ENCODE assay signal across 10 cellular contexts in the genomic region with DNA sequence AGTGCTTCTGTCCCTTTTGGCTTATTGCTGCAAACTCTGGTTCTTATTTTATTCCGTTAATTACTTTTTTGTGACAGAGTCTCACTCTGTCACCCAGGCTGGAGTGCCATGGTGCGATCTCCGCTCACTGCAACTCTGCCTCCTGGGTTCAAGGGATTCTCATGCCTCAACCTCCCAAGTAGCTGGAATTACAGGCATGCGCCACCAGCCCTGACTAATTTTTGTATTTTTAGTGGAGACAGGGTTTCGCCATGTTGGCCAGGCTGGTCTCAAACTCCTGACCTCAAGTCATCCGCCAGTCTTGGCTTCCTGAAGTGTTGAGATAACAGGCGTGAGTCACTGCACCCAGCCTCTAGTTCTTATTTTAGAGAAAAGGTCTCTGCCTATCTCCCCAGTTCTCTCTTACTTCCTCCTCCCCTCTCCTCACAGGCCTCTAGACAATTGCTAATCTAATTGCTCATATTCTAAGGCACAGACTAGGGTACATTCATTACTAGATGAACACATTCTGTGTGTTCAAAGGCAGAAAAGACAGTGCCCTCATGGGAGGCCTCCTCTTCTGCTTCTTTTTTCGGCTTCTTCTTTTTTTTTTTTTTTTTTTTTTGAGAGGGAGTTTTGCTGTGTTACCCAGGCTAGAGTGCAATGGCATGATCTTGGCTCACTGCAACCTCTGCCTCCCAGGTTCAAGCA. TPM values are rescaled to one million over a fixed set of nuclear protein-coding genes. Genes with fewer than 3 reads are reported as not detected.
DNase-seq lines count a peak whose midpoint lies in the region; ATAC-seq, FAIRE-seq and TF ChIP-seq lines count a peak whose summit lies in the region.
"Had no signal": no experiment of that assay in that cellular context is flagged by ENCODE, and none has a peak within 500 bp of the region (broad histone marks: within the 10 kb centered on the region; RNA-seq: fewer than 3 reads in every experiment).

No MANE protein-coding gene starts in this region.

- H3K9me3 Mint-ChIP-seq in naive thymus-derived CD4-positive, alpha-beta T cell, result peaks cover 0 to 3% (median 0%) of the 10 kb centered on the region in 11 donors

- DNase-seq in Daoy (ENCODE audit: low read depth) (peak; percentile 66), NOMO-1 treated with DMSO at 0.1 percent for 48 hours (lab: John Stamatoyannopoulos, UW; ENCODE audit: unreplicated experiment) (peak; percentile 95), K562 (ENCODE audit: extremely low read depth in 1 of 4, low spot score in 3 of 4) (peak; percentile 67 to 95 (median 76)), superior temporal gyrus (ENCODE audit: extremely low spot score) (no peak), NCI-H748 (lab: John Stamatoyannopoulos, UW; ENCODE audit: unreplicated experiment) (no peak), midbrain (lab: John Stamatoyannopoulos, UW) (no peak)
- DNase-seq in naive thymus-derived CD4-positive, alpha-beta T cell, result no peak
- DNase-seq: DMS79, kidney glomerular epithelial cell had no signal

- peak overlapping the region; percentile 43 for H3K4me2 ChIP-seq in K562 (ENCODE audit: insufficient read depth, low read length)

- peaks cover 0 to 4% (median 0%) of the 10 kb centered on the region in 7 donors for H3K4me1 Mint-ChIP-seq in naive thymus-derived CD4-positive, alpha-beta T cell

- peak overlapping the region; percentile 78 for H2AFZ ChIP-seq in K562 (ENCODE audit: low read depth, low read length)

- no peak for TF ChIP-seq CTCF in K562 (IDR thresholded peaks at IDR 0.05 in 2 of 3, conservative IDR thresholded peaks at IDR 0.05 in 1 of 3; ENCODE audit: insufficient read depth in 2 of 3, low read depth in 1 of 3, low read length in 3 of 3)

- H3K9me3 ChIP-seq in K562 (replicated peaks; ENCODE audit: control insufficient read depth, insufficient read depth, low read depth, low read length), result no peaks in the 10 kb centered on the region
- no peaks in the 10 kb centered on the region for H3K9me3 ChIP-seq in naive thymus-derived CD4-positive, alpha-beta T cell (ENCODE audit: control insufficient read depth in 2 of 3, low read length in 3 of 3)

- H3K4me1 ChIP-seq in K562 (replicated peaks in 1 of 2; ENCODE audit: control insufficient read depth in 2 of 2, insufficient read depth in 2 of 2, low read length in 2 of 2), result peaks cover 32 to 49% of the 10 kb centered on the region in 2 experiments
- H3K4me1 ChIP-seq in naive thymus-derived CD4-positive, alpha-beta T cell (ENCODE audit: control insufficient read depth in 2 of 2, insufficient read depth in 2 of 2, low read length in 2 of 2), result no peaks in the 10 kb centered on the region

- TF ChIP-seq RAD21 in K562 (CRISPR knock-in tag; conservative IDR thresholded peaks at IDR 0.05 in 1 of 2, IDR thresholded peaks at IDR 0.05 in 1 of 2), result no peak

- H3K36me3 ChIP-seq in K562 (ENCODE audit: control insufficient read depth, insufficient read depth, low read length), result peaks cover 51% of the 10 kb centered on the region; the same call in 2 of the 3 replicates
- peaks cover 16 to 86% (median 22%) of the 10 kb centered on the region in 3 experiments for H3K36me3 ChIP-seq in naive thymus-derived CD4-positive, alpha-beta T cell (ENCODE audit: control insufficient read depth in 2 of 3, insufficient read depth in 3 of 3, low read length in 3 of 3)

- no peaks in the 10 kb centered on the region for H4K20me1 ChIP-seq in K562 (replicated peaks; ENCODE audit: control insufficient read depth, insufficient read depth, low read length)

- CTCF ChIA-PET in K562 (lab: Yijun Ruan, JAX; ENCODE audit: low intra/inter-chr PET ratio), result no interaction called here
- CTCF ChIA-PET in naive thymus-derived CD4-positive, alpha-beta T cell (lab: Charles Lee), result no interaction called here

- H3K27ac Mint-ChIP-seq in naive thymus-derived CD4-positive, alpha-beta T cell, result peak overlapping the region in 3 of 9 donors; percentile 21 to 47 (median 43)

- peak; percentile 88 for FAIRE-seq in K562 (lab: Jason Lieb, UNC)

- H3K36me3 Mint-ChIP-seq in naive thymus-derived CD4-positive, alpha-beta T cell, result peaks cover 15 to 57% (median 33%) of the 10 kb centered on the region in 5 donors

- H3K4me3 Mint-ChIP-seq in naive thymus-derived CD4-positive, alpha-beta T cell, result no peak overlapping the region

- POLR2A ChIA-PET in K562 (lab: Yijun Ruan, JAX), result interaction anchor here (0.6 to 1.3 kb wide), 4 partner anchors 18 to 268 kb away, joined by 4 read pairs; no protein-coding TSS in a partner anchor
- POLR2A ChIA-PET in naive thymus-derived CD4-positive, alpha-beta T cell (lab: Charles Lee), result no interaction called here

- peak overlapping the region; percentile 90 for H3K27ac ChIP-seq in K562 (ENCODE audit: extremely low read depth, low read depth, low read length)
- H3K27ac ChIP-seq in naive thymus-derived CD4-positive, alpha-beta T cell (ENCODE audit: low read depth, low read length), result no peak overlapping the region

- peak; percentile 89 for ATAC-seq in K562
- ATAC-seq in naive thymus-derived CD4-positive, alpha-beta T cell, result peak; percentile 68
- no peak for ATAC-seq in GM21825 (IDR thresholded peaks at IDR 0.05; ENCODE audit: unreplicated experiment)

- intact Hi-C loops in K562 (cut with micrococcal nuclease), result no loop called here
- intact Hi-C loops in naive thymus-derived CD4-positive, alpha-beta T cell (cut with micrococcal nuclease), result no loop called here

- in situ Hi-C loops in K562 (cut with MboI), result no loop called here

- H3K27me3 Mint-ChIP-seq in naive thymus-derived CD4-positive, alpha-beta T cell, result no peaks in the 10 kb centered on the region

- H3K27me3 ChIP-seq in K562 (ENCODE audit: control insufficient read depth in 2 of 2, insufficient read depth in 2 of 2, low read length in 2 of 2), result no peaks in the 10 kb centered on the region
- no peaks in the 10 kb centered on the region for H3K27me3 ChIP-seq in naive thymus-derived CD4-positive, alpha-beta T cell (ENCODE audit: control insufficient read depth in 2 of 2, insufficient read depth in 2 of 2, low read length in 2 of 2)

- 8% methylated on average over 7 of the region's 8 CpGs for WGBS in K562 (ENCODE audit: insufficient coverage, low coverage, missing lambda C conversion rate)

- peak; percentile 51 for TF ChIP-seq POLR2A in K562 (conservative IDR thresholded peaks at IDR 0.05)

- BruUV-seq in K562 (replicated peaks; lab: Mats Ljungman, UMichigan), result no TSS peak

- peak; percentile 82 for TF ChIP-seq EP300 in K562 (IDR thresholded peaks at IDR 0.05; ENCODE audit: low read length)

- peak overlapping the region in 1 of 2 experiments; percentile 58; a peak in 3 of 4 replicates for H3K9ac ChIP-seq in K562 (ENCODE audit: insufficient read depth in 1 of 2, low read depth in 2 of 2, low read length in 2 of 2)

- no peaks in the 10 kb centered on the region for H3K9me1 ChIP-seq in K562 (ENCODE audit: control insufficient read depth, insufficient read depth, low read length)

- H3K4me3 ChIP-seq in K562, result no peak overlapping the region
- no peak overlapping the region for H3K4me3 ChIP-seq in naive thymus-derived CD4-positive, alpha-beta T cell (ENCODE audit: low read length)

- no peaks in the 10 kb centered on the region for H3K79me2 ChIP-seq in K562 (ENCODE audit: control insufficient read depth, insufficient read depth, low read length)

RNA-seq across cellular contexts. Expression of a gene that starts 27.0 kb away (rescaled TPM):
- 22.7 and 25.9 TPM in 2 replicates for total RNA-seq in Daoy (2014; rRNA removed; shearing (Covaris generic))
- 8.9 and 14.8 TPM in 2 replicates for total RNA-seq in K562 (2011; cell fraction: chromatin; rRNA removed; ENCODE audit: low replicate concordance)
- total RNA-seq in K562 (2011; cell fraction: nucleolus; rRNA removed), result 12.9 and 17.7 TPM in 2 replicates
- total RNA-seq in K562 (2011; cell fraction: nucleoplasm; rRNA removed), result 14.7 and 15.8 TPM in 2 replicates
- total RNA-seq in K562 (2014; rRNA removed) (10.1 and 13.3 TPM in 2 replicates), K562 (2014; rRNA removed; fragmentation: Illumina TruSeq; extraction: Trizol) (8.6 and 9.7 TPM in 2 replicates), K562 (2015; rRNA removed; fragmentation: Illumina TruSeq; extraction: Trizol) (10.9 and 11.2 TPM in 2 replicates), K562 (2021) (9.8 and 10.4 TPM in 2 replicates)
- polyA plus RNA-seq in K562 (2011; rRNA removed) (6.9 and 8.8 TPM in 2 replicates), K562 (2014; fragmentation: Illumina TruSeq; extraction: Trizol) (10.3 and 11.0 TPM in 2 replicates), K562 (2014; fragmentation: Nextera tagmentation; extraction: Ambion mirVana) (1 to 10 TPM; 7.3 to 9.1 TPM), K562 (2014; rRNA removed) (5.5 and 6.9 TPM in 2 replicates)
- polyA plus RNA-seq in K562 (2011; cell fraction: cytosol; rRNA removed), result 6.7 and 7.4 TPM in 2 replicates
- 11.6 and 12.1 TPM in 2 replicates for polyA plus RNA-seq in K562 (2011; cell fraction: nucleus; rRNA removed)
- 12.0 and 25.9 TPM in 2 replicates for polyA plus RNA-seq in K562 (2012)
- polyA minus RNA-seq in K562 (2011; rRNA and poly(A)+ RNA removed), result 5.5 TPM in 2 replicates
- polyA minus RNA-seq in K562 (2011; cell fraction: cytosol; rRNA and poly(A)+ RNA removed), result 4.8 and 5.4 TPM in 2 replicates
- 2.7 and 3.4 TPM in 2 replicates for polyA minus RNA-seq in K562 (2011; cell fraction: nucleus; rRNA and poly(A)+ RNA removed)
- 10 to 100 TPM; 15.4 to 30.9 (median 20.0) TPM for total RNA-seq in naive thymus-derived CD4-positive, alpha-beta T cell
- 10 to 100 TPM; 27.3 to 38.4 TPM for polyA plus RNA-seq in naive thymus-derived CD4-positive, alpha-beta T cell

RNA-seq across cellular contexts. Expression of a gene that starts 27.6 kb away (rescaled TPM):
- 20.2 and 25.7 TPM in 2 replicates for total RNA-seq in Daoy (2014; rRNA removed; shearing (Covaris generic))
- 144 and 200 TPM in 2 replicates for total RNA-seq in K562 (2011; cell fraction: chromatin; rRNA removed; ENCODE audit: low replicate concordance)
- 104 and 109 TPM in 2 replicates for total RNA-seq in K562 (2011; cell fraction: nucleolus; rRNA removed)
- 81.8 and 94.8 TPM in 2 replicates for total RNA-seq in K562 (2011; cell fraction: nucleoplasm; rRNA removed)
- 27.8 and 30.4 TPM in 2 replicates for total RNA-seq in K562 (2014; rRNA removed)
- total RNA-seq in K562 (2014; rRNA removed; fragmentation: Illumina TruSeq; extraction: Trizol), result 30.8 and 31.4 TPM in 2 replicates
- 33.2 and 33.3 TPM in 2 replicates for total RNA-seq in K562 (2015; rRNA removed; fragmentation: Illumina TruSeq; extraction: Trizol)
- 52.4 and 55.9 TPM in 2 replicates for total RNA-seq in K562 (2021)
- polyA plus RNA-seq in K562 (2011; rRNA removed), result 70.3 and 92.0 TPM in 2 replicates
- polyA plus RNA-seq in K562 (2011; cell fraction: cytosol; rRNA removed), result 72.8 and 74.0 TPM in 2 replicates
- 202 and 245 TPM in 2 replicates for polyA plus RNA-seq in K562 (2011; cell fraction: nucleus; rRNA removed)
- 41.4 and 126 TPM in 2 replicates for polyA plus RNA-seq in K562 (2012)
- polyA plus RNA-seq in K562 (2014; fragmentation: Illumina TruSeq; extraction: Trizol), result 49.1 and 53.7 TPM in 2 replicates
- 1 to 10 TPM; 2.3 to 3.6 TPM for polyA plus RNA-seq in K562 (2014; fragmentation: Nextera tagmentation; extraction: Ambion mirVana)
- polyA plus RNA-seq in K562 (2014; rRNA removed), result 54.4 and 55.0 TPM in 2 replicates
- 79.0 and 79.5 TPM in 2 replicates for polyA minus RNA-seq in K562 (2011; rRNA and poly(A)+ RNA removed)
- polyA minus RNA-seq in K562 (2011; cell fraction: cytosol; rRNA and poly(A)+ RNA removed), result 42.6 and 43.7 TPM in 2 replicates
- 37.8 and 72.4 TPM in 2 replicates for polyA minus RNA-seq in K562 (2011; cell fraction: nucleus; rRNA and poly(A)+ RNA removed)
- total RNA-seq in naive thymus-derived CD4-positive, alpha-beta T cell, result 10 to 100 TPM; 50.5 to 66.0 (median 60.6) TPM
- polyA plus RNA-seq in naive thymus-derived CD4-positive, alpha-beta T cell, result 10 to 100 TPM; 45.8 to 72.0 TPM

RNA-seq across cellular contexts. Expression of a gene that starts 51.7 kb away (rescaled TPM):
- 20.9 and 21.8 TPM in 2 replicates for total RNA-seq in Daoy (2014; rRNA removed; shearing (Covaris generic))
- 2.5 and 7.2 TPM in 2 replicates for total RNA-seq in K562 (2011; cell fraction: chromatin; rRNA removed; ENCODE audit: low replicate concordance)
- total RNA-seq in K562 (2011; cell fraction: nucleolus; rRNA removed), result 10.1 and 13.0 TPM in 2 replicates
- 7.0 and 8.1 TPM in 2 replicates for total RNA-seq in K562 (2011; cell fraction: nucleoplasm; rRNA removed)
- 4.9 and 5.7 TPM in 2 replicates for total RNA-seq in K562 (2014; rRNA removed)
- 3.4 and 3.7 TPM in 2 replicates for total RNA-seq in K562 (2014; rRNA removed; fragmentation: Illumina TruSeq; extraction: Trizol)
- total RNA-seq in K562 (2015; rRNA removed; fragmentation: Illumina TruSeq; extraction: Trizol), result 3.8 and 4.0 TPM in 2 replicates
- total RNA-seq in K562 (2021), result 4.1 and 4.5 TPM in 2 replicates
- 5.3 and 7.1 TPM in 2 replicates for polyA plus RNA-seq in K562 (2011; rRNA removed)
- polyA plus RNA-seq in K562 (2011; cell fraction: cytosol; rRNA removed), result 6.2 and 20.5 TPM in 2 replicates
- polyA plus RNA-seq in K562 (2011; cell fraction: nucleus; rRNA removed), result 2.5 and 4.1 TPM in 2 replicates
- 5.5 and 7.4 TPM in 2 replicates for polyA plus RNA-seq in K562 (2012)
- polyA plus RNA-seq in K562 (2014; fragmentation: Illumina TruSeq; extraction: Trizol), result 3.6 and 4.6 TPM in 2 replicates
- polyA plus RNA-seq in K562 (2014; fragmentation: Nextera tagmentation; extraction: Ambion mirVana), result 1 to 10 TPM; 1.6 to 2.6 TPM
- polyA plus RNA-seq in K562 (2014; rRNA removed), result 6.1 and 9.6 TPM in 2 replicates
- 2.6 and 3.9 TPM in 2 replicates for polyA minus RNA-seq in K562 (2011; rRNA and poly(A)+ RNA removed)
- 2.5 and 3.1 TPM in 2 replicates for polyA minus RNA-seq in K562 (2011; cell fraction: cytosol; rRNA and poly(A)+ RNA removed)
- polyA minus RNA-seq in K562 (2011; cell fraction: nucleus; rRNA and poly(A)+ RNA removed), result 0.81 and 1.3 TPM in 2 replicates
- total RNA-seq in naive thymus-derived CD4-positive, alpha-beta T cell, result 1 to 10 TPM in 1 of 5 experiments, under 1 TPM in 2, not detected in 2; 0.35 to 2.0 (median 0.60) TPM
- 1 to 10 TPM in 1 of 2 donors, under 1 TPM in 1; 0.87 to 1.3 TPM for polyA plus RNA-seq in naive thymus-derived CD4-positive, alpha-beta T cell

Comparison
In these comparisons a context has a peak if more than half of its experiments do, and no peak if none do; other contexts are left out.
1. DNase-seq: peak in Daoy (single experiment), NOMO-1 treated with DMSO at 0.1 percent for 48 hours (single experiment) and K562 (4 of 4); none in naive thymus-derived CD4-positive, alpha-beta T cell (0 of 9), superior temporal gyrus (single experiment), NCI-H748 (single experiment) and midbrain (single experiment).